In the genomic region with DNA sequence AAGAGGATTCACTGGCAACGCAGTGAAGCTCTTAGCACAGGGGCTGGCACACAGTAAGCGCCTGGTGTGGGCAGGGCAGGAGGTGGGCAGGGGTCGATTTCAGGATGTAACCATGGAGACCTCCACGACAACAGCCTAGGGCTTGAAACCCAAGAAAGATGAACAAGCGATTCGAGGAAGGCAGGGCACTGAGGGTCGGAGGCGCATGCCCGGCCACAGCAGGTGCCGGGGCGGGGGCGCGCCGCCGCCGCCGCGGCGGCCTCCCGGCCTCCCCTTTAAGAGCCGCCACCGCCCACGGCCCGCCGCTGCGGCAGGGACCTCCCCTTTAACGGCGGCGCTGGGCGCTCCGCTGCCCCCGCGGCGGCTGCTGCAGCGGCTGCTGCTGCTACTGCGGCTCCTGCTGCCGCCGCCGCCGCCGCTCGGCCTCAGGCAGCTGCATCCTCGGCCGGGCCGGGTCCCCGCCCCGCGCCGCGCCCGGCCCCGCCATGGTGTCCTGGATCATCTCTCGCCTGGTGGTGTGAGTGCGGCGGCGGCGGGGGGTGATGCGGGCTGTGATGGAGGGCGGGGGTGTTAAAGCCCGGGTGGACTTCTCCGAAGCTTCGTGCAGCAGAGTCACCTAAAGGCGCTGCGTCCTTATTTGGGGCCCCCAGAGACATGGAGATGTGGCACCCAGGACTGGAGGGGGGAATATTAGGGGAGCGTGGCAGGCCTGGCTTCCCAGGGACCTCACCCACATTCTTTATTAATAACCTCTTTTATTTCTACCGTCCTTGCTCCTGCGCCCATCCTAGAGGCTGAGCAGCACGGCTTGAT, we compare ENCODE assay signal across 8 cellular contexts. TPM values are rescaled to one million over a fixed set of nuclear protein-coding genes. Genes with fewer than 3 reads are reported as not detected.
A peak's percentile ranks its signal among the peaks of the same experiment; 100 is the strongest.
DNase-seq lines count a peak whose midpoint lies in the region; ATAC-seq and TF ChIP-seq lines count a peak whose summit lies in the region.

A gene with protein sequence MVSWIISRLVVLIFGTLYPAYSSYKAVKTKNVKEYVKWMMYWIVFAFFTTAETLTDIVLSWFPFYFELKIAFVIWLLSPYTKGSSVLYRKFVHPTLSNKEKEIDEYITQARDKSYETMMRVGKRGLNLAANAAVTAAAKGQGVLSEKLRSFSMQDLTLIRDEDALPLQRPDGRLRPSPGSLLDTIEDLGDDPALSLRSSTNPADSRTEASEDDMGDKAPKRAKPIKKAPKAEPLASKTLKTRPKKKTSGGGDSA (plus strand): TSS at position 334 of the 813 bp plus-strand sequence. CDS start 152 bp downstream, at position 486.

- peak; percentile 77 for ATAC-seq in activated naive CD8-positive, alpha-beta T cell treated with anti-CD3 and anti-CD28 coated beads, Interleukin-2, amount 10 ng/mL, durations not matched to agents 7 days and 5 days (ENCODE audit: low read depth)
- ATAC-seq in heart left ventricle, result peak in 3 of 4 donors; percentile 50 to 80 (median 77)
- ATAC-seq in psoas muscle, result peak; percentile 74 to 81 (median 76)

- peaks cover 12% of the 10 kb centered on the region for H3K36me3 Mint-ChIP-seq in activated naive CD8-positive, alpha-beta T cell treated with anti-CD3 and anti-CD28 coated beads, Interleukin-2, amount 10 ng/mL, durations not matched to agents 7 days and 5 days

- H3K4me3 Mint-ChIP-seq in activated naive CD8-positive, alpha-beta T cell treated with anti-CD3 and anti-CD28 coated beads, Interleukin-2, amount 10 ng/mL, durations not matched to agents 7 days and 5 days, result peak within 1 kb of the TSS; percentile 82

- peaks cover 0 to 33% (median 28%) of the 10 kb centered on the region in 9 donors for H3K36me3 ChIP-seq in heart left ventricle
- H3K36me3 ChIP-seq in psoas muscle (ENCODE audit: insufficient read depth in 1 of 2, low read depth in 1 of 2), result peaks cover 7 to 36% of the 10 kb centered on the region in 2 donors

- H3K4me1 ChIP-seq in heart left ventricle (peaks cover 0 to 28% (median 17%) of the 10 kb centered on the region in 12 donors), psoas muscle (peaks cover 13% of the 10 kb centered on the region)

- DNase-seq in AG04450 (ENCODE audit: low read depth, low spot score), result no peak
- DNase-seq in GM19240 (ENCODE audit: insufficient read length, low spot score), result peak; percentile 70
- peak; percentile 38 for DNase-seq in HPDE6-E6E7 (ENCODE audit: extremely low spot score)
- DNase-seq in SK-MEL-5 (ENCODE audit: low read depth, low spot score), result peak; percentile 19
- peak; percentile 72 for DNase-seq in activated naive CD8-positive, alpha-beta T cell treated with anti-CD3 and anti-CD28 coated beads, Interleukin-2, amount 10 ng/mL, durations not matched to agents 7 days and 5 days
- DNase-seq in heart left ventricle, result peak in 1 of 5 donors; percentile 45
- DNase-seq in psoas muscle, result peak; percentile 62 to 71
- no peak for DNase-seq in cerebellar nuclear complex (lab: John Stamatoyannopoulos, UW)

- intact Hi-C loops in heart left ventricle (cut with DNase I), result no loop called here
- intact Hi-C loops in psoas muscle (cut with DNase I), result no loop called here

- TF ChIP-seq CTCF in AG04450 (IDR thresholded peaks at IDR 0.05; ENCODE audit: low read depth, low read length) (no peak), heart left ventricle (IDR thresholded peaks at IDR 0.05) (no peak), psoas muscle (IDR thresholded peaks at IDR 0.05) (no peak)

- H3K27ac Mint-ChIP-seq in activated naive CD8-positive, alpha-beta T cell treated with anti-CD3 and anti-CD28 coated beads, Interleukin-2, amount 10 ng/mL, durations not matched to agents 7 days and 5 days, result peak within 1 kb of the TSS; percentile 45

- H3K27me3 ChIP-seq in AG04450 (ENCODE audit: control insufficient read depth, insufficient read depth, low read length) (no peaks in the 10 kb centered on the region), heart left ventricle (no peaks in the 10 kb centered on the region), psoas muscle (ENCODE audit: insufficient read depth in 3 of 3, low read length in 2 of 3) (no peaks in the 10 kb centered on the region)

- peaks cover 9% of the 10 kb centered on the region for H3K27me3 Mint-ChIP-seq in activated naive CD8-positive, alpha-beta T cell treated with anti-CD3 and anti-CD28 coated beads, Interleukin-2, amount 10 ng/mL, durations not matched to agents 7 days and 5 days

- H3K4me1 Mint-ChIP-seq in activated naive CD8-positive, alpha-beta T cell treated with anti-CD3 and anti-CD28 coated beads, Interleukin-2, amount 10 ng/mL, durations not matched to agents 7 days and 5 days, result peaks cover 13% of the 10 kb centered on the region

- H3K9me3 ChIP-seq in AG04450 (ENCODE audit: control insufficient read depth, insufficient read depth, low read length), result no peaks in the 10 kb centered on the region
- H3K9me3 ChIP-seq in heart left ventricle, result no peaks in the 10 kb centered on the region
- no peaks in the 10 kb centered on the region for H3K9me3 ChIP-seq in psoas muscle

- WGBS in heart left ventricle, 4 donors, result 1 to 2% (median 2%) methylated on average over 31 to 68 of the region's 68 CpGs
- WGBS in psoas muscle, 3 donors, result 1 to 2% (median 1%) methylated on average over 32 to 68 of the region's 68 CpGs

- POLR2A ChIA-PET in AG04450 (lab: Yijun Ruan, JAX), result interaction anchor here (0.6 to 1.4 kb wide), 3 partner anchors 9 to 101 kb away, joined by 3 to 7 read pairs (median 3); a partner anchor contains a TSS
- POLR2A ChIA-PET in activated naive CD8-positive, alpha-beta T cell treated with anti-CD3 and anti-CD28 coated beads, Interleukin-2, amount 10 ng/mL, durations not matched to agents 7 days and 5 days (lab: Charles Lee), result interaction anchor here (0.6 to 0.8 kb wide), 2 partner anchors 24 to 544 kb away, joined by 3 to 5 read pairs; no protein-coding TSS in a partner anchor

- H3K9me3 Mint-ChIP-seq in activated naive CD8-positive, alpha-beta T cell treated with anti-CD3 and anti-CD28 coated beads, Interleukin-2, amount 10 ng/mL, durations not matched to agents 7 days and 5 days, result no peaks in the 10 kb centered on the region

- TF ChIP-seq POLR2A in heart left ventricle (IDR thresholded peaks at IDR 0.05), result no peak

- H3K4me3 ChIP-seq in AG04450 (ENCODE audit: low read depth, low read length) (peak within 1 kb of the TSS; percentile 74), heart left ventricle (peak within 1 kb of the TSS; percentile 23 to 72 (median 54)), psoas muscle (peak within 1 kb of the TSS; percentile 64)

- CTCF ChIA-PET in AG04450 (lab: Charles Lee), result interaction anchor here (1.1 to 3.5 kb wide), 5 partner anchors 10 to 86 kb away, joined by 4 to 23 read pairs (median 4); a partner anchor contains a TSS

- in situ Hi-C loops in SK-MEL-5 (cut with HindIII; ENCODE audit: low pct_unique_long_range_greater_than_20kb, low sequenced_read_pairs), result no loop called here

- H3K27ac ChIP-seq in AG04450 (ENCODE audit: low read depth, low read length), result no peak within 1 kb of the TSS
- peak within 1 kb of the TSS in 5 of 12 donors; percentile 11 to 71 (median 45) for H3K27ac ChIP-seq in heart left ventricle
- H3K27ac ChIP-seq in psoas muscle, result peak within 1 kb of the TSS; percentile 46

RNA-seq across cellular contexts. Expression of the gene that starts here (rescaled TPM):
- polyA plus RNA-seq in AG04450 (2011; rRNA removed) (24.7 and 36.9 TPM in 2 replicates), heart left ventricle (1 to 10 TPM; 2.8 to 3.9 TPM), psoas muscle (1 to 10 TPM in 2 of 3 donors, under 1 TPM in 1; 0.85 to 3.4 (median 1.5) TPM)
- 39.7 and 40.2 TPM in 2 replicates for polyA minus RNA-seq in AG04450 (2011; rRNA and poly(A)+ RNA removed)
- total RNA-seq in SK-MEL-5 (2014; rRNA removed; shearing (Covaris generic)), result 0.32 and 2.7 TPM in 2 replicates
- polyA plus RNA-seq in SK-MEL-5 (2015; cell fraction: cytosol; rRNA removed), result 0.91 and 1.2 TPM in 2 replicates
- 0.36 and 2.0 TPM in 2 replicates for polyA plus RNA-seq in SK-MEL-5 (2015; cell fraction: nucleus; rRNA removed)
- total RNA-seq in activated naive CD8-positive, alpha-beta T cell treated with anti-CD3 and anti-CD28 coated beads, Interleukin-2, amount 10 ng/mL, durations not matched to agents 7 days and 5 days, result 1 to 10 TPM; 1.3 to 1.5 TPM
- total RNA-seq in heart left ventricle (10 to 100 TPM in 3 of 9 donors, 1 to 10 TPM in 6; 1.6 to 11.2 (median 6.2) TPM), psoas muscle (1 to 10 TPM; 1.3 to 6.6 (median 3.1) TPM)

Comparison
In these comparisons a context has a peak if more than half of its experiments do, and no peak if none do; other contexts are left out.
1. DNase-seq: peak in GM19240 (single experiment), HPDE6-E6E7 (single experiment), SK-MEL-5 (single experiment), activated naive CD8-positive, alpha-beta T cell treated with anti-CD3 and anti-CD28 coated beads, Interleukin-2, amount 10 ng/mL, durations not matched to agents 7 days and 5 days (single experiment) and psoas muscle (2 of 2); none in AG04450 (single experiment) and cerebellar nuclear complex (0 of 2).
2. Peak in every context shown above with its lines, with median percentiles within 50 percentile points of each other: H3K4me3 ChIP-seq and ATAC-seq.